1 cellular context compared by ENCODE assay signal in the genomic region with DNA sequence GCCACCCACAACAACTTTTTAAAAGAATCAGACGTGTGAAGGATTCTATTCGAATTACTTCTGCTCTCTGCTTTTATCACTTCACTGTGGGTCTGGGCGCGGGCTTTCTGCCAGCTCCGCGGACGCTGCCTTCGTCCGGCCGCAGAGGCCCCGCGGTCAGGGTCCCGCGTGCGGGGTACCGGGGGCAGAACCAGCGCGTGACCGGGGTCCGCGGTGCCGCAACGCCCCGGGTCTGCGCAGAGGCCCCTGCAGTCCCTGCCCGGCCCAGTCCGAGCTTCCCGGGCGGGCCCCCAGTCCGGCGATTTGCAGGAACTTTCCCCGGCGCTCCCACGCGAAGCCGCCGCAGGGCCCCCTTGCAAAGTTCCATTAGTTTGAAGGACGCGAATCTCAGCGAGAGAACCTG.
TF ChIP-seq lines count a peak whose summit lies in the region.

No MANE protein-coding gene starts in this region.

TF ChIP-seq in GM23338, 12 proteins besides CTCF, POLR2A, EP300 and RAD21:
- TF ChIP-seq, protein P1, sequence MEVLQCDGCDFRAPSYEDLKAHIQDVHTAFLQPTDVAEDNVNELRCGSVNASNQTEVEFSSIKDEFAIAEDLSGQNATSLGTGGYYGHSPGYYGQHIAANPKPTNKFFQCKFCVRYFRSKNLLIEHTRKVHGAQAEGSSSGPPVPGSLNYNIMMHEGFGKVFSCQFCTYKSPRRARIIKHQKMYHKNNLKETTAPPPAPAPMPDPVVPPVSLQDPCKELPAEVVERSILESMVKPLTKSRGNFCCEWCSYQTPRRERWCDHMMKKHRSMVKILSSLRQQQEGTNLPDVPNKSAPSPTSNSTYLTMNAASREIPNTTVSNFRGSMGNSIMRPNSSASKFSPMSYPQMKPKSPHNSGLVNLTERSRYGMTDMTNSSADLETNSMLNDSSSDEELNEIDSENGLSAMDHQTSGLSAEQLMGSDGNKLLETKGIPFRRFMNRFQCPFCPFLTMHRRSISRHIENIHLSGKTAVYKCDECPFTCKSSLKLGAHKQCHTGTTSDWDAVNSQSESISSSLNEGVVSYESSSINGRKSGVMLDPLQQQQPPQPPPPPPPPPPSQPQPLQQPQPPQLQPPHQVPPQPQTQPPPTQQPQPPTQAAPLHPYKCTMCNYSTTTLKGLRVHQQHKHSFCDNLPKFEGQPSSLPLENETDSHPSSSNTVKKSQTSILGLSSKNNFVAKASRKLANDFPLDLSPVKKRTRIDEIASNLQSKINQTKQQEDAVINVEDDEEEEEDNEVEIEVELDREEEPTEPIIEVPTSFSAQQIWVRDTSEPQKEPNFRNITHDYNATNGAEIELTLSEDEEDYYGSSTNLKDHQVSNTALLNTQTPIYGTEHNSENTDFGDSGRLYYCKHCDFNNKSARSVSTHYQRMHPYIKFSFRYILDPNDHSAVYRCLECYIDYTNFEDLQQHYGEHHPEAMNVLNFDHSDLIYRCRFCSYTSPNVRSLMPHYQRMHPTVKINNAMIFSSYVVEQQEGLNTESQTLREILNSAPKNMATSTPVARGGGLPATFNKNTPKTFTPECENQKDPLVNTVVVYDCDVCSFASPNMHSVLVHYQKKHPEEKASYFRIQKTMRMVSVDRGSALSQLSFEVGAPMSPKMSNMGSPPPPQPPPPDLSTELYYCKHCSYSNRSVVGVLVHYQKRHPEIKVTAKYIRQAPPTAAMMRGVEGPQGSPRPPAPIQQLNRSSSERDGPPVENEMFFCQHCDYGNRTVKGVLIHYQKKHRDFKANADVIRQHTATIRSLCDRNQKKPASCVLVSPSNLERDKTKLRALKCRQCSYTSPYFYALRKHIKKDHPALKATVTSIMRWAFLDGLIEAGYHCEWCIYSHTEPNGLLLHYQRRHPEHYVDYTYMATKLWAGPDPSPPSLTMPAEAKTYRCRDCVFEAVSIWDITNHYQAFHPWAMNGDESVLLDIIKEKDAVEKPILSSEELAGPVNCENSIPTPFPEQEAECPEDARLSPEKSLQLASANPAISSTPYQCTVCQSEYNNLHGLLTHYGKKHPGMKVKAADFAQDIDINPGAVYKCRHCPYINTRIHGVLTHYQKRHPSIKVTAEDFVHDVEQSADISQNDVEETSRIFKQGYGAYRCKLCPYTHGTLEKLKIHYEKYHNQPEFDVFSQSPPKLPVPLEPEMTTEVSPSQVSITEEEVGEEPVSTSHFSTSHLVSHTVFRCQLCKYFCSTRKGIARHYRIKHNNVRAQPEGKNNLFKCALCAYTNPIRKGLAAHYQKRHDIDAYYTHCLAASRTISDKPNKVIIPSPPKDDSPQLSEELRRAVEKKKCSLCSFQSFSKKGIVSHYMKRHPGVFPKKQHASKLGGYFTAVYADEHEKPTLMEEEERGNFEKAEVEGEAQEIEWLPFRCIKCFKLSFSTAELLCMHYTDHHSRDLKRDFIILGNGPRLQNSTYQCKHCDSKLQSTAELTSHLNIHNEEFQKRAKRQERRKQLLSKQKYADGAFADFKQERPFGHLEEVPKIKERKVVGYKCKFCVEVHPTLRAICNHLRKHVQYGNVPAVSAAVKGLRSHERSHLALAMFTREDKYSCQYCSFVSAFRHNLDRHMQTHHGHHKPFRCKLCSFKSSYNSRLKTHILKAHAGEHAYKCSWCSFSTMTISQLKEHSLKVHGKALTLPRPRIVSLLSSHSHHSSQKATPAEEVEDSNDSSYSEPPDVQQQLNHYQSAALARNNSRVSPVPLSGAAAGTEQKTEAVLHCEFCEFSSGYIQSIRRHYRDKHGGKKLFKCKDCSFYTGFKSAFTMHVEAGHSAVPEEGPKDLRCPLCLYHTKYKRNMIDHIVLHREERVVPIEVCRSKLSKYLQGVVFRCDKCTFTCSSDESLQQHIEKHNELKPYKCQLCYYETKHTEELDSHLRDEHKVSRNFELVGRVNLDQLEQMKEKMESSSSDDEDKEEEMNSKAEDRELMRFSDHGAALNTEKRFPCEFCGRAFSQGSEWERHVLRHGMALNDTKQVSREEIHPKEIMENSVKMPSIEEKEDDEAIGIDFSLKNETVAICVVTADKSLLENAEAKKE (CRISPR knock-in tag; IDR thresholded peaks at IDR 0.05) = no peak
- TF ChIP-seq, protein P2, sequence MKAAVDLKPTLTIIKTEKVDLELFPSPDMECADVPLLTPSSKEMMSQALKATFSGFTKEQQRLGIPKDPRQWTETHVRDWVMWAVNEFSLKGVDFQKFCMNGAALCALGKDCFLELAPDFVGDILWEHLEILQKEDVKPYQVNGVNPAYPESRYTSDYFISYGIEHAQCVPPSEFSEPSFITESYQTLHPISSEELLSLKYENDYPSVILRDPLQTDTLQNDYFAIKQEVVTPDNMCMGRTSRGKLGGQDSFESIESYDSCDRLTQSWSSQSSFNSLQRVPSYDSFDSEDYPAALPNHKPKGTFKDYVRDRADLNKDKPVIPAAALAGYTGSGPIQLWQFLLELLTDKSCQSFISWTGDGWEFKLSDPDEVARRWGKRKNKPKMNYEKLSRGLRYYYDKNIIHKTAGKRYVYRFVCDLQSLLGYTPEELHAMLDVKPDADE (IDR thresholded peaks at IDR 0.05) = no peak
- TF ChIP-seq POLR2AphosphoS5 (IDR thresholded peaks at IDR 0.05; ENCODE audit: low read depth) (no peak), CREB1 (CRISPR knock-in tag; IDR thresholded peaks at IDR 0.05; ENCODE audit: low read depth) (no peak), ZNF114 (CRISPR knock-in tag; IDR thresholded peaks at IDR 0.05) (no peak), NANOG (IDR thresholded peaks at IDR 0.05; ENCODE audit: borderline replicate concordance) (no peak), EZH2phosphoT487 (IDR thresholded peaks at IDR 0.05; ENCODE audit: unreplicated experiment) (no peak), EZH2 (IDR thresholded peaks at IDR 0.05; ENCODE audit: low read depth, unreplicated experiment) (no peak), STAT1 (IDR thresholded peaks at IDR 0.05; ENCODE audit: unreplicated experiment) (no peak), JUNB (IDR thresholded peaks at IDR 0.05; ENCODE audit: unreplicated experiment) (no peak), ZNF331 (CRISPR knock-in tag; IDR thresholded peaks at IDR 0.05; ENCODE audit: low read depth) (no peak)
- TF ChIP-seq, protein P3, sequence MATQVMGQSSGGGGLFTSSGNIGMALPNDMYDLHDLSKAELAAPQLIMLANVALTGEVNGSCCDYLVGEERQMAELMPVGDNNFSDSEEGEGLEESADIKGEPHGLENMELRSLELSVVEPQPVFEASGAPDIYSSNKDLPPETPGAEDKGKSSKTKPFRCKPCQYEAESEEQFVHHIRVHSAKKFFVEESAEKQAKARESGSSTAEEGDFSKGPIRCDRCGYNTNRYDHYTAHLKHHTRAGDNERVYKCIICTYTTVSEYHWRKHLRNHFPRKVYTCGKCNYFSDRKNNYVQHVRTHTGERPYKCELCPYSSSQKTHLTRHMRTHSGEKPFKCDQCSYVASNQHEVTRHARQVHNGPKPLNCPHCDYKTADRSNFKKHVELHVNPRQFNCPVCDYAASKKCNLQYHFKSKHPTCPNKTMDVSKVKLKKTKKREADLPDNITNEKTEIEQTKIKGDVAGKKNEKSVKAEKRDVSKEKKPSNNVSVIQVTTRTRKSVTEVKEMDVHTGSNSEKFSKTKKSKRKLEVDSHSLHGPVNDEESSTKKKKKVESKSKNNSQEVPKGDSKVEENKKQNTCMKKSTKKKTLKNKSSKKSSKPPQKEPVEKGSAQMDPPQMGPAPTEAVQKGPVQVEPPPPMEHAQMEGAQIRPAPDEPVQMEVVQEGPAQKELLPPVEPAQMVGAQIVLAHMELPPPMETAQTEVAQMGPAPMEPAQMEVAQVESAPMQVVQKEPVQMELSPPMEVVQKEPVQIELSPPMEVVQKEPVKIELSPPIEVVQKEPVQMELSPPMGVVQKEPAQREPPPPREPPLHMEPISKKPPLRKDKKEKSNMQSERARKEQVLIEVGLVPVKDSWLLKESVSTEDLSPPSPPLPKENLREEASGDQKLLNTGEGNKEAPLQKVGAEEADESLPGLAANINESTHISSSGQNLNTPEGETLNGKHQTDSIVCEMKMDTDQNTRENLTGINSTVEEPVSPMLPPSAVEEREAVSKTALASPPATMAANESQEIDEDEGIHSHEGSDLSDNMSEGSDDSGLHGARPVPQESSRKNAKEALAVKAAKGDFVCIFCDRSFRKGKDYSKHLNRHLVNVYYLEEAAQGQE (IDR thresholded peaks at IDR 0.05; ENCODE audit: unreplicated experiment) = no peak
